Comparison of ENCODE assay signal across 14 cellular contexts in genomic region chr2:95063401-95063958, GRCh38. TPM values are rescaled to one million over a fixed set of nuclear protein-coding genes. Genes with fewer than 3 reads are reported as not detected.
A peak's percentile ranks its signal among the peaks of the same experiment; 100 is the strongest.
DNase-seq lines count a peak whose midpoint lies in the region; ATAC-seq, FAIRE-seq and TF ChIP-seq lines count a peak whose summit lies in the region.
"Had no signal": no experiment of that assay in that cellular context is flagged by ENCODE, and none has a peak within 500 bp of the region (broad histone marks: within the 10 kb centered on the region; RNA-seq: fewer than 3 reads in every experiment).

No MANE protein-coding gene starts in this region.

- H3K4me3 ChIP-seq in GM06990 (replicated peaks; ENCODE audit: low read depth, low read length) = no peak overlapping the region
- H3K4me3 ChIP-seq in GM12878 = no peak overlapping the region
- no peak overlapping the region for H3K4me3 ChIP-seq in mucosa of descending colon
- H3K4me3 ChIP-seq: ovary, upper lobe of right lung had no signal

- TF ChIP-seq RAD21 in GM12878 (IDR thresholded peaks at IDR 0.05; ENCODE audit: insufficient read depth, low read depth, low read length) = no peak

- no peaks in the 10 kb centered on the region for H3K79me2 ChIP-seq in GM12878 (ENCODE audit: control insufficient read depth, insufficient read depth, low read length)

- no peak for TF ChIP-seq CTCF in GM06990 (IDR thresholded peaks at IDR 0.05; ENCODE audit: insufficient read depth, low read length, poor library complexity, severe bottlenecking)
- TF ChIP-seq CTCF in GM12878 (IDR thresholded peaks at IDR 0.05 in 2 of 3, conservative IDR thresholded peaks at IDR 0.05 in 1 of 3; ENCODE audit: control insufficient read depth in 2 of 3, extremely low read depth in 1 of 3, insufficient read depth in 1 of 3, low read depth in 3 of 3, low read length in 3 of 3) = no peak
- no peak for TF ChIP-seq CTCF in mucosa of descending colon (IDR thresholded peaks at IDR 0.05)

- no peak overlapping the region for H3K9ac ChIP-seq in GM12878 (ENCODE audit: control insufficient read depth, insufficient read depth, low read length)

- no peak for TF ChIP-seq EP300 in GM12878 (IDR thresholded peaks at IDR 0.05; ENCODE audit: borderline replicate concordance in 1 of 2, control insufficient read depth in 1 of 2, low read depth in 2 of 2, low read length in 2 of 2)

- peak; percentile 61 for DNase-seq in GM06990 (ENCODE audit: extremely low read depth, insufficient read length)
- DNase-seq in GM12878 (ENCODE audit: low read depth, low spot score) = no peak
- no peak for DNase-seq in NCI-H524 (lab: John Stamatoyannopoulos, UW)
- DNase-seq in mucosa of descending colon = no peak
- DNase-seq in central memory CD4-positive, alpha-beta T cell = no peak
- no peak for DNase-seq in GF-D8 (lab: John Stamatoyannopoulos, UW)
- DNase-seq: activated CD4-positive, CD25-positive, alpha-beta regulatory T cell treated with anti-CD3 and anti-CD28 coated beads, Interleukin-2, amount 50 U/mL, for 72 hours; NCI-H1694; ovary; upper lobe of right lung had no signal

- H3K4me1 ChIP-seq in GM12878 (ENCODE audit: control insufficient read depth, insufficient read depth, low read length) (peaks cover 27% of the 10 kb centered on the region), mucosa of descending colon (ENCODE audit: low read depth) (no peaks in the 10 kb centered on the region)
- H3K4me1 ChIP-seq: upper lobe of right lung had no signal

- H3K27ac ChIP-seq in GM12878 (ENCODE audit: control insufficient read depth, insufficient read depth) = peak overlapping the region; percentile 13; the same call in 1 of the 2 replicates
- H3K27ac ChIP-seq: ovary, upper lobe of right lung had no signal

- FAIRE-seq in GM12878 (lab: Jason Lieb, UNC) = no peak

- H3K4me2 ChIP-seq in GM12878 (ENCODE audit: control insufficient read depth, insufficient read depth) = no peak overlapping the region

- no peak overlapping the region for H2AFZ ChIP-seq in GM12878 (ENCODE audit: control insufficient read depth, low read depth, low read length)

- H3K27me3 ChIP-seq in GM06990 (replicated peaks; ENCODE audit: control insufficient read depth, insufficient read depth, low read length) = no peaks in the 10 kb centered on the region
- no peaks in the 10 kb centered on the region for H3K27me3 ChIP-seq in GM12878 (replicated peaks in 1 of 2; ENCODE audit: control insufficient read depth in 2 of 2, insufficient read depth in 2 of 2, low read length in 1 of 2)
- H3K27me3 ChIP-seq: ovary, upper lobe of right lung had no signal

- CTCF ChIA-PET in GM12878 (lab: Yijun Ruan, JAX) = interaction anchor here (0.9 to 9.1 kb wide), 10 partner anchors 10 to 55 kb away, joined by 3 to 154 read pairs (median 6); no protein-coding TSS in a partner anchor

- SMC1A ChIA-PET in GM12878 (lab: Charles Lee; ENCODE audit: uncharacterized antibody, unreplicated experiment) = interaction anchor here (0.6 to 4.5 kb wide), 14 partner anchors 10 to 77 kb away, joined by 3 to 44 read pairs (median 8); no protein-coding TSS in a partner anchor

- no TSS peak for BruUV-seq in GM12878 (replicated peaks; lab: Mats Ljungman, UMichigan)

- RAD21 ChIA-PET in GM12878 (lab: Charles Lee; ENCODE audit: unreplicated experiment) = interaction anchor here (1.2 to 3.1 kb wide), 8 partner anchors 9 to 40 kb away, joined by 5 to 40 read pairs (median 6); no protein-coding TSS in a partner anchor

- in situ Hi-C loops in GM12878 (cut with MboI) = no loop called here

- no peaks in the 10 kb centered on the region for H3K36me3 ChIP-seq in GM06990 (ENCODE audit: control insufficient read depth, insufficient read depth, low read length)
- H3K36me3 ChIP-seq in GM12878 (ENCODE audit: control insufficient read depth in 2 of 2, insufficient read depth in 2 of 2, low read length in 1 of 2) = no peaks in the 10 kb centered on the region
- H3K36me3 ChIP-seq in mucosa of descending colon (ENCODE audit: low read depth) = no peaks in the 10 kb centered on the region
- H3K36me3 ChIP-seq: ovary, upper lobe of right lung had no signal

- H3K9me3 ChIP-seq in GM12878 (replicated peaks; ENCODE audit: control insufficient read depth, insufficient read depth, low read length) (no peaks in the 10 kb centered on the region), mucosa of descending colon (no peaks in the 10 kb centered on the region)
- H3K9me3 ChIP-seq: ovary, upper lobe of right lung had no signal

- H4K20me1 ChIP-seq in GM12878 (ENCODE audit: control insufficient read depth, insufficient read depth) = no peaks in the 10 kb centered on the region

- peak; percentile 25 for ATAC-seq in GM19397 (IDR thresholded peaks at IDR 0.05; ENCODE audit: unreplicated experiment)
- ATAC-seq in HG02938 (IDR thresholded peaks at IDR 0.05; ENCODE audit: unreplicated experiment) = peak; percentile 19
- peak; percentile 57 for ATAC-seq in GM12878
- ATAC-seq in mucosa of descending colon = no peak
- ATAC-seq: Panc1, upper lobe of right lung had no signal

- POLR2A ChIA-PET in GM12878 (lab: Charles Lee) = interaction anchor here (0.6 to 3.6 kb wide), 10 partner anchors 10 to 190 kb away, joined by 3 to 20 read pairs (median 6); partner anchors contain the start of gene MAL

- TF ChIP-seq POLR2A in GM12878 (IDR thresholded peaks at IDR 0.05; ENCODE audit: low read depth, low read length) = no peak

- WGBS in GM12878 (ENCODE audit: insufficient coverage, insufficient replicate concordance, low lambda C conversion rate, missing lambda C conversion rate) = 44% methylated on average over 9 of the region's 9 CpGs

- intact Hi-C loops in GM12878 (cut with micrococcal nuclease; ENCODE audit: unreplicated experiment) = no loop called here
- intact Hi-C loops in mucosa of descending colon (cut with DNase I, micrococcal nuclease) = no loop called here

TF ChIP-seq in GM12878, 131 proteins besides CTCF, POLR2A, EP300 and RAD21 (continues in another document):
- TF ChIP-seq CBFB (IDR thresholded peaks at IDR 0.05; ENCODE audit: low read depth) (no peak), SMARCA5 (IDR thresholded peaks at IDR 0.05) (peak; percentile 51; the same call in 1 of the 2 replicates), ATF7 (IDR thresholded peaks at IDR 0.05; ENCODE audit: low read depth) (0 out of 2 replicates have a peak, but pooled peaks have one; percentile 8), RCOR1 (conservative IDR thresholded peaks at IDR 0.05; ENCODE audit: low read depth, low read length) (no peak), MYB (IDR thresholded peaks at IDR 0.05; ENCODE audit: borderline replicate concordance, low read depth, low read length) (no peak), BMI1 (IDR thresholded peaks at IDR 0.05; ENCODE audit: borderline replicate concordance) (peak; percentile 1; the same call in 1 of the 2 replicates), SREBF2 (IDR thresholded peaks at IDR 0.05; ENCODE audit: low read length) (no peak)
- TF ChIP-seq, protein P1, sequence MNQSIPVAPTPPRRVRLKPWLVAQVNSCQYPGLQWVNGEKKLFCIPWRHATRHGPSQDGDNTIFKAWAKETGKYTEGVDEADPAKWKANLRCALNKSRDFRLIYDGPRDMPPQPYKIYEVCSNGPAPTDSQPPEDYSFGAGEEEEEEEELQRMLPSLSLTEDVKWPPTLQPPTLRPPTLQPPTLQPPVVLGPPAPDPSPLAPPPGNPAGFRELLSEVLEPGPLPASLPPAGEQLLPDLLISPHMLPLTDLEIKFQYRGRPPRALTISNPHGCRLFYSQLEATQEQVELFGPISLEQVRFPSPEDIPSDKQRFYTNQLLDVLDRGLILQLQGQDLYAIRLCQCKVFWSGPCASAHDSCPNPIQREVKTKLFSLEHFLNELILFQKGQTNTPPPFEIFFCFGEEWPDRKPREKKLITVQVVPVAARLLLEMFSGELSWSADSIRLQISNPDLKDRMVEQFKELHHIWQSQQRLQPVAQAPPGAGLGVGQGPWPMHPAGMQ (IDR thresholded peaks at IDR 0.05; ENCODE audit: borderline replicate concordance) = 0 out of 2 replicates have a peak, but pooled peaks have one; percentile 1

RNA-seq across cellular contexts. Expression of gene MAL, which starts 38.0 kb away (rescaled TPM):
- 15.0 and 16.0 TPM in 2 replicates for total RNA-seq in GM12878 (2013; cell fraction: nucleolus; rRNA removed)
- 1.7 and 1.9 TPM in 2 replicates for total RNA-seq in GM12878 (2014; rRNA removed)
- 1.1 and 1.3 TPM in 2 replicates for total RNA-seq in GM12878 (2014; rRNA removed; fragmentation: Illumina TruSeq; extraction: Trizol)
- 1.2 and 1.8 TPM in 2 replicates for total RNA-seq in GM12878 (2021)
- 6.6 TPM for polyA plus RNA-seq in GM12878 (2011; ENCODE audit: low read depth)
- 3.0 and 4.5 TPM in 2 replicates for polyA plus RNA-seq in GM12878 (2011; rRNA removed)
- 6.5 and 8.7 TPM in 2 replicates for polyA plus RNA-seq in GM12878 (2011; cell fraction: cytosol; rRNA removed)
- polyA plus RNA-seq in GM12878 (2011; cell fraction: nucleus; rRNA removed) = 3.5 and 4.5 TPM in 2 replicates
- 14.4 and 19.8 TPM in 2 replicates for polyA plus RNA-seq in GM12878 (2012)
- 1.6 and 2.4 TPM in 2 replicates for polyA plus RNA-seq in GM12878 (2014; fragmentation: Illumina TruSeq; extraction: Trizol)
- polyA plus RNA-seq in GM12878 (2014; fragmentation: Nextera tagmentation; extraction: Ambion mirVana) = 1 to 10 TPM; 1.4 to 1.8 TPM
- polyA plus RNA-seq in GM12878 (2014; rRNA removed) = 1.4 and 1.7 TPM in 2 replicates
- 1 to 10 TPM; 2.4 to 3.1 TPM for polyA plus RNA-seq in GM12878 (2016; fragmentation: Nextera tagmentation; extraction: Ambion mirVana)
- 1.8 and 2.3 TPM in 2 replicates for polyA minus RNA-seq in GM12878 (2011; rRNA and poly(A)+ RNA removed)
- polyA minus RNA-seq in GM12878 (2011; cell fraction: cytosol; rRNA and poly(A)+ RNA removed) = 1.7 and 4.0 TPM in 2 replicates
- polyA minus RNA-seq in GM12878 (2011; cell fraction: nucleus; rRNA and poly(A)+ RNA removed) = 0.60 and 0.77 TPM in 2 replicates
- total RNA-seq in mucosa of descending colon = 10 to 100 TPM in 1 of 3 donors, 1 to 10 TPM in 2; 1.4 to 28.8 (median 2.8) TPM
- total RNA-seq: fibroblast of lung had no signal
- polyA plus RNA-seq: fibroblast of lung had no signal

RNA-seq across cellular contexts. Expression of gene MRPS5, which starts 58.1 kb away (rescaled TPM):
- 70.4 and 75.6 TPM in 2 replicates for total RNA-seq in GM12878 (2013; cell fraction: nucleolus; rRNA removed)
- 70.6 and 82.1 TPM in 2 replicates for total RNA-seq in GM12878 (2014; rRNA removed)
- total RNA-seq in GM12878 (2014; rRNA removed; fragmentation: Illumina TruSeq; extraction: Trizol) = 73.2 and 77.9 TPM in 2 replicates
- total RNA-seq in GM12878 (2021) = 54.3 and 58.1 TPM in 2 replicates
- 24.8 TPM for polyA plus RNA-seq in GM12878 (2011; ENCODE audit: low read depth)
- polyA plus RNA-seq in GM12878 (2011; rRNA removed) = 86.6 and 93.6 TPM in 2 replicates
- 65.6 and 74.2 TPM in 2 replicates for polyA plus RNA-seq in GM12878 (2011; cell fraction: cytosol; rRNA removed)
- polyA plus RNA-seq in GM12878 (2011; cell fraction: nucleus; rRNA removed) = 82.7 and 95.6 TPM in 2 replicates
- polyA plus RNA-seq in GM12878 (2012) = 42.6 and 52.4 TPM in 2 replicates
- 88.5 and 90.5 TPM in 2 replicates for polyA plus RNA-seq in GM12878 (2014; fragmentation: Illumina TruSeq; extraction: Trizol)
- polyA plus RNA-seq in GM12878 (2014; fragmentation: Nextera tagmentation; extraction: Ambion mirVana) = 10 to 100 TPM; 54.8 to 77.0 TPM
- polyA plus RNA-seq in GM12878 (2014; rRNA removed) = 90.0 and 93.0 TPM in 2 replicates
- polyA plus RNA-seq in GM12878 (2016; fragmentation: Nextera tagmentation; extraction: Ambion mirVana) = 10 to 100 TPM; 68.9 to 75.7 TPM
- polyA minus RNA-seq in GM12878 (2011; rRNA and poly(A)+ RNA removed) = 44.3 and 47.5 TPM in 2 replicates
- polyA minus RNA-seq in GM12878 (2011; cell fraction: cytosol; rRNA and poly(A)+ RNA removed) = 20.6 and 21.8 TPM in 2 replicates
- polyA minus RNA-seq in GM12878 (2011; cell fraction: nucleus; rRNA and poly(A)+ RNA removed) = 28.8 and 49.8 TPM in 2 replicates
- total RNA-seq in mucosa of descending colon = 10 to 100 TPM; 65.1 to 69.6 (median 68.6) TPM
